Comparison of ENCODE assay signal across 8 cellular contexts in the genomic region with DNA sequence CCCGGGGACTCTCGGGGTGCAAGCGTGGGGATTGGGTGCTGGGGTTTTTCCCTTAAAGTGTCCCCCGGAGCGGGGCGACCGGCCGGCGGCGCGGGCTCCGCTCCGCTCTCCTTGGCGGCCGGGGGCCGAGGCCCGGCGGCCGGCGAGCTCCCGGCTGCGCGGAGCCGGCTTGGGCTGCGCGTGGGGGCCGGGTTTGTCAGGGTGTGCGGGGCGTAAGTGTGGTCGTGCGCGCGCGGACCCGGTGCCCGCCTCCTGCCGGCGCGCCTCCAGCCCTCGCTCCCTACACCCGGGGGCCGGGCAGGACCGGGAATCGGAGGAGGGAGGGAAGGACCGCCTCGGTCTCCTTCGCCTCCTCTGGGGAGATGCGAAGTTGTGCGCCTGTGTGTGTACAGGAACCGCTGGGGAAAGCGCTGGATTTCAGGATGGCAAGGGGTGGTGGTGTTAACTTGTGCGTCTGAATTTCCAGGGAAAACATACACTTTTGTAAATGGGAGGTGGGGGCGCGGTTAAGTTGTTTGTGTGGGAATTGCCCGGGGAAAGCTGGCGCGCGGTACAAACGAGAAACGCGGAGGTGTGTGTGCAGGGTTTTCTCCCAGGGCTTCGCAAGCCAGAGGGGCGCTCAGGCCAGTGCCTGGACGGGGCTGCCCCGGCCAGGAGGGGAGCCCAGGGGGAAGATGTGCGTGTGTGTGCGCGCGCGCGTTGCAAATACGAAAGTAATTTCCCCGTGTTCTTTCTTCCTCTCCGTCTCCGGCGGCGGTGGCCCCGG. TPM values are rescaled to one million over a fixed set of nuclear protein-coding genes. Genes with fewer than 3 reads are reported as not detected.
DNase-seq lines count a peak whose midpoint lies in the region; ATAC-seq and TF ChIP-seq lines count a peak whose summit lies in the region.

No MANE protein-coding gene starts in this region.

- H3K4me1 Mint-ChIP-seq in naive thymus-derived CD8-positive, alpha-beta T cell, result peaks cover 20 to 65% (median 50%) of the 10 kb centered on the region in 4 donors

- H3K9me2 ChIP-seq in DOHH2 (replicated peaks; ENCODE audit: control insufficient read depth, low read length), result no peaks in the 10 kb centered on the region

- WGBS in esophagus muscularis mucosa, result under 1% methylated on average over 32 of the region's 78 CpGs

- no peaks in the 10 kb centered on the region for H3K36me3 ChIP-seq in DOHH2 (ENCODE audit: control insufficient read depth, low read length)
- H3K36me3 ChIP-seq in esophagus muscularis mucosa, result no peaks in the 10 kb centered on the region
- no peaks in the 10 kb centered on the region for H3K36me3 ChIP-seq in upper lobe of right lung

- no peak for TF ChIP-seq CTCF in DOHH2 (IDR thresholded peaks at IDR 0.05; ENCODE audit: low read depth, low read length, poor library complexity, severe bottlenecking)
- no peak for TF ChIP-seq CTCF in esophagus muscularis mucosa (IDR thresholded peaks at IDR 0.05)
- TF ChIP-seq CTCF in upper lobe of right lung (IDR thresholded peaks at IDR 0.05), result no peak

- H3F3A ChIP-seq in DOHH2 (ENCODE audit: control insufficient read depth, insufficient read depth), result no peaks in the 10 kb centered on the region

- H3K36me3 Mint-ChIP-seq in naive thymus-derived CD8-positive, alpha-beta T cell, result no peaks in the 10 kb centered on the region

- H3K4me3 ChIP-seq in DOHH2 (ENCODE audit: low read length) (peak overlapping the region; percentile 79), esophagus muscularis mucosa (peak overlapping the region; percentile 88 to 99 (median 94)), upper lobe of right lung (peak overlapping the region; percentile 87)

- TF ChIP-seq POLR2A in esophagus muscularis mucosa (IDR thresholded peaks at IDR 0.05; ENCODE audit: low read depth), result no peak

- DNase-seq in M059J (ENCODE audit: low read depth) (peak; percentile 39), activated T-cell treated with anti-CD3 and anti-CD28 coated beads for 48 hours (ENCODE audit: low read depth) (peak; percentile 30), esophagus muscularis mucosa (ENCODE audit: extremely low spot score) (no peak), upper lobe of right lung (peak; percentile 86), A172 (ENCODE audit: low spot score) (no peak)
- DNase-seq in naive thymus-derived CD8-positive, alpha-beta T cell, result peak in 7 of 10 donors; percentile 19 to 72 (median 36)

- H3K9me3 ChIP-seq in DOHH2 (ENCODE audit: control insufficient read depth, insufficient read depth, low read length), result no peaks in the 10 kb centered on the region
- no peaks in the 10 kb centered on the region for H3K9me3 ChIP-seq in esophagus muscularis mucosa
- no peaks in the 10 kb centered on the region for H3K9me3 ChIP-seq in upper lobe of right lung

- H3K27me3 ChIP-seq in DOHH2 (ENCODE audit: control insufficient read depth, low read length) (peaks cover 82% of the 10 kb centered on the region), esophagus muscularis mucosa (peaks cover 0 to 7% (median 0%) of the 10 kb centered on the region in 4 donors), upper lobe of right lung (no peaks in the 10 kb centered on the region)

- H3K4me3 Mint-ChIP-seq in naive thymus-derived CD8-positive, alpha-beta T cell, result peak overlapping the region; percentile 80 to 97 (median 93)

- peak overlapping the region; percentile 87 for H3K4me2 ChIP-seq in DOHH2 (ENCODE audit: low read length)

- peaks cover 13% of the 10 kb centered on the region; the same call in 1 of the 2 replicates for H4K20me1 ChIP-seq in DOHH2 (ENCODE audit: control insufficient read depth, insufficient read depth, low read depth, low read length)

- no peaks in the 10 kb centered on the region for H3K27me3 Mint-ChIP-seq in naive thymus-derived CD8-positive, alpha-beta T cell

- H3K79me2 ChIP-seq in DOHH2 (ENCODE audit: control insufficient read depth, low read length), result no peaks in the 10 kb centered on the region

- TF ChIP-seq EP300 in esophagus muscularis mucosa (IDR thresholded peaks at IDR 0.05), result no peak

- POLR2A ChIA-PET in naive thymus-derived CD8-positive, alpha-beta T cell (lab: Charles Lee), result interaction anchor here (1.4 kb wide), 1 partner anchor 68 kb away, joined by 3 read pairs; no protein-coding TSS in a partner anchor

- ATAC-seq in GM21825 (IDR thresholded peaks at IDR 0.05; ENCODE audit: unreplicated experiment) (peak; percentile 4), upper lobe of right lung (peak; percentile 2)
- ATAC-seq in naive thymus-derived CD8-positive, alpha-beta T cell, result peak; percentile 8 to 17

- H3K4me1 ChIP-seq in DOHH2 (ENCODE audit: control insufficient read depth, low read length) (peaks cover 27% of the 10 kb centered on the region), esophagus muscularis mucosa (peaks cover 44 to 62% (median 59%) of the 10 kb centered on the region in 4 donors), upper lobe of right lung (peaks cover 42% of the 10 kb centered on the region)

- H3K9me3 Mint-ChIP-seq in naive thymus-derived CD8-positive, alpha-beta T cell, result no peaks in the 10 kb centered on the region

- intact Hi-C loops in esophagus muscularis mucosa (cut with DNase I), result loop anchor here (5.0 to 10.0 kb wide), 5 partner anchors 78 to 1015 kb away; no protein-coding TSS in a partner anchor
- intact Hi-C loops in upper lobe of right lung (cut with DNase I), result loop anchor here (5.0 kb wide), 1 partner anchor 128 kb away; no protein-coding TSS in a partner anchor

- peak overlapping the region; percentile 61 to 95 (median 87) for H3K27ac Mint-ChIP-seq in naive thymus-derived CD8-positive, alpha-beta T cell

- no peak overlapping the region for H3K27ac ChIP-seq in DOHH2 (ENCODE audit: low read depth, low read length)
- H3K27ac ChIP-seq in esophagus muscularis mucosa (replicated peaks in 1 of 4), result peak overlapping the region; percentile 97 to 100 (median 99)
- peak overlapping the region; percentile 94 for H3K27ac ChIP-seq in upper lobe of right lung

RNA-seq across cellular contexts. Expression of gene ZMIZ1, which starts 0.7 kb away (rescaled TPM):
- 21.9 and 47.2 TPM in 2 replicates for total RNA-seq in M059J (2014; rRNA removed; shearing (Covaris generic))
- 10 to 100 TPM; 48.7 to 87.2 (median 66.0) TPM for total RNA-seq in esophagus muscularis mucosa
- total RNA-seq in naive thymus-derived CD8-positive, alpha-beta T cell, result 10 to 100 TPM; 11.2 to 11.6 TPM
- 1 to 10 TPM; 1.4 to 2.7 (median 2.6) TPM for polyA plus RNA-seq in naive thymus-derived CD8-positive, alpha-beta T cell
- total RNA-seq in upper lobe of right lung, result 84.7 TPM
- total RNA-seq in A172 (2014; rRNA removed; shearing (Covaris generic)), result 15.4 and 16.6 TPM in 2 replicates

Comparison
In these comparisons a context has a peak if more than half of its experiments do, and no peak if none do; other contexts are left out.
1. DNase-seq: peak in M059J (single experiment), activated T-cell treated with anti-CD3 and anti-CD28 coated beads for 48 hours (single experiment), naive thymus-derived CD8-positive, alpha-beta T cell (7 of 10) and upper lobe of right lung (single experiment); none in esophagus muscularis mucosa (single experiment) and A172 (single experiment).
2. Peak in every context shown above with its lines, with median percentiles within 50 percentile points of each other: H3K4me3 ChIP-seq and ATAC-seq.